In genomic region chr5:128163991-128164390, GRCh38 we compare ENCODE assay signal across 18 cellular contexts.
DNase-seq lines count a peak whose midpoint lies in the region; ATAC-seq and TF ChIP-seq lines count a peak whose summit lies in the region.
"Had no signal": no experiment of that assay in that cellular context is flagged by ENCODE, and none has a peak within 500 bp of the region (broad histone marks: within the 10 kb centered on the region; RNA-seq: fewer than 3 reads in every experiment).

No MANE protein-coding gene starts in this region.

- ATAC-seq in HG03342 (IDR thresholded peaks at IDR 0.05; ENCODE audit: unreplicated experiment) = no peak
- ATAC-seq: activated naive CD8-positive, alpha-beta T cell treated with anti-CD3 and anti-CD28 coated beads, Interleukin-2, amount 50 U/mL, for 24 hours; effector memory CD8-positive, alpha-beta T cell; right lobe of liver; stimulated activated naive CD8-positive, alpha-beta T cell treated with anti-CD3 and anti-CD28 coated beads, Interleukin-15, Interleukin-2, amounts not matched to agents 100 U/mL and 50 U/mL, for 24 hours had no signal

- CTCF ChIA-PET in HEK293T (lab: Yijun Ruan, JAX) = interaction anchor here (0.9 kb wide), 1 partner anchor 24 kb away, joined by 3 read pairs; no protein-coding TSS in a partner anchor

- no peaks in the 10 kb centered on the region for H3K4me1 ChIP-seq in uterus
- H3K4me1 ChIP-seq: right lobe of liver had no signal

- H3K27ac ChIP-seq in uterus = no peak overlapping the region
- H3K27ac ChIP-seq: right lobe of liver had no signal

- intact Hi-C loops in uterus (cut with DNase I; ENCODE audit: low total_unique reads) = no loop called here

- no peak for TF ChIP-seq CTCF in cardiac fibroblast (IDR thresholded peaks at IDR 0.05; ENCODE audit: low read depth, low read length)
- no peak for TF ChIP-seq CTCF in uterus (IDR thresholded peaks at IDR 0.05)

- POLR2A ChIA-PET in HEK293T (lab: Yijun Ruan, JAX) = no interaction called here

- H3K27me3 ChIP-seq in MG63 (no peaks in the 10 kb centered on the region), uterus (no peaks in the 10 kb centered on the region)
- H3K27me3 ChIP-seq: right lobe of liver had no signal

- DNase-seq in Daoy (ENCODE audit: low read depth) = peak; percentile 15
- DNase-seq in MG63 = peak; percentile 82
- DNase-seq in cardiac fibroblast (ENCODE audit: low read depth in 2 of 2) = peak; percentile 17 to 63
- DNase-seq in iris pigment epithelial cell (ENCODE audit: low read depth) = peak; percentile 74
- DNase-seq in HEK293T (ENCODE audit: extremely low spot score) = no peak
- DNase-seq in NCI-H2196 treated with DMSO at 0.1 percent for 48 hours (lab: John Stamatoyannopoulos, UW; ENCODE audit: unreplicated experiment) = no peak
- no peak for DNase-seq in uterus
- DNase-seq: activated CD4-positive, CD25-positive, alpha-beta regulatory T cell treated with anti-CD3 and anti-CD28 coated beads, Interleukin-2, amount 50 U/mL, for 72 hours; activated naive CD8-positive, alpha-beta T cell treated with anti-CD3 and anti-CD28 coated beads, Interleukin-2, amount 50 U/mL, for 24 hours; cerebellar nuclear complex; effector memory CD8-positive, alpha-beta T cell; naive B cell; NCI-H1436 treated with DMSO at 0.1 percent for 48 hours; right lobe of liver; stimulated activated naive CD8-positive, alpha-beta T cell treated with anti-CD3 and anti-CD28 coated beads, Interleukin-15, Interleukin-2, amounts not matched to agents 100 U/mL and 50 U/mL, for 24 hours; T1000 had no signal

- H3K36me3 ChIP-seq in MG63 (peaks cover 6% of the 10 kb centered on the region), uterus (no peaks in the 10 kb centered on the region)
- H3K36me3 ChIP-seq: right lobe of liver had no signal

- no peak for TF ChIP-seq POLR2A in uterus (IDR thresholded peaks at IDR 0.05)

- H3K4me3 ChIP-seq in MG63 (no peak overlapping the region), cardiac fibroblast (replicated peaks in 1 of 2; ENCODE audit: low read depth in 2 of 2, low read length in 2 of 2) (no peak overlapping the region), uterus (no peak overlapping the region)
- H3K4me3 ChIP-seq: lung, right lobe of liver had no signal

- H3K9me3 ChIP-seq in MG63 (no peaks in the 10 kb centered on the region), uterus (no peaks in the 10 kb centered on the region)
- H3K9me3 ChIP-seq: right lobe of liver had no signal

TF ChIP-seq in HEK293T, 16 proteins besides CTCF, POLR2A, EP300 and RAD21:
- TF ChIP-seq SUZ12 (IDR thresholded peaks at IDR 0.05) = no peak
- no peak for TF ChIP-seq NFRKB (IDR thresholded peaks at IDR 0.05)
- no peak for TF ChIP-seq FOXM1 (IDR thresholded peaks at IDR 0.05; ENCODE audit: borderline replicate concordance)
- TF ChIP-seq, protein P1, sequence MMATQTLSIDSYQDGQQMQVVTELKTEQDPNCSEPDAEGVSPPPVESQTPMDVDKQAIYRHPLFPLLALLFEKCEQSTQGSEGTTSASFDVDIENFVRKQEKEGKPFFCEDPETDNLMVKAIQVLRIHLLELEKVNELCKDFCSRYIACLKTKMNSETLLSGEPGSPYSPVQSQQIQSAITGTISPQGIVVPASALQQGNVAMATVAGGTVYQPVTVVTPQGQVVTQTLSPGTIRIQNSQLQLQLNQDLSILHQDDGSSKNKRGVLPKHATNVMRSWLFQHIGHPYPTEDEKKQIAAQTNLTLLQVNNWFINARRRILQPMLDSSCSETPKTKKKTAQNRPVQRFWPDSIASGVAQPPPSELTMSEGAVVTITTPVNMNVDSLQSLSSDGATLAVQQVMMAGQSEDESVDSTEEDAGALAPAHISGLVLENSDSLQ (IDR thresholded peaks at IDR 0.05) = no peak
- TF ChIP-seq FOXA1 (IDR thresholded peaks at IDR 0.05) = no peak
- TF ChIP-seq FOXK2 (IDR thresholded peaks at IDR 0.05) = no peak

Comparison
In these comparisons a context has a peak if more than half of its experiments do, and no peak if none do; other contexts are left out.
1. DNase-seq: peak in Daoy (single experiment), MG63 (single experiment), cardiac fibroblast (2 of 2) and iris pigment epithelial cell (single experiment); none in HEK293T (single experiment), NCI-H2196 treated with DMSO at 0.1 percent for 48 hours (single experiment) and uterus (0 of 2).